ENCODE assay signal across 8 cellular contexts in the genomic region with DNA sequence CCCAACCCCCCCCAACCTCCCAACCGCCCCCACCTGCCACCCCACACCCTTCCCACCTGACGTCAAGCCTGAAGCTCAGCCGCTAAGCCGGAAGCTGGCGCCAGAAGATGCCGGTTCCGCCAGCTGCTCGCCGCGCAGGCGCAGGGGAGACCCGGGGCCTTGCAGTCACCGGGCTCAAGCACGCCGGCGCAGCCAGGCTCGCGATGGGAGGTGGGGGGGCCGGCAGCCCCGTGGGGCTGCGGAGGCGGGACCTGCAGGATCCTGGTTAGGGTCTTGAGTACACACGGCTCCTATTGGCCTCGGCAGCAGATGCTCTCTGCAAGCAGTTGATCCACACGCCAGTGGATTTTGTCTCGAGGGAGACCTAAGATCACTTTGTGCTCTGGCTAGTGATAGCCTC. TPM values are rescaled to one million over a fixed set of nuclear protein-coding genes. Genes with fewer than 3 reads are reported as not detected.
DNase-seq lines count a peak whose midpoint lies in the region; ATAC-seq and TF ChIP-seq lines count a peak whose summit lies in the region.

A gene (minus strand): TSS at position 109 of the 400 bp plus-strand sequence. CDS start 4,268 bp downstream, outside the sequence.

- TF ChIP-seq CTCF in GM06990 (IDR thresholded peaks at IDR 0.05; ENCODE audit: insufficient read depth, low read length, poor library complexity, severe bottlenecking) (no peak), omental fat pad (IDR thresholded peaks at IDR 0.05) (no peak)

- H3K27ac Mint-ChIP-seq in activated naive CD4-positive, alpha-beta T cell treated with anti-CD3 and anti-CD28 coated beads, Interleukin-2, amount 50 U/mL, for 24 hours, result peak within 1 kb of the TSS; percentile 95

- H3K36me3 ChIP-seq in GM06990 (ENCODE audit: control insufficient read depth, insufficient read depth, low read length) (no peaks in the 10 kb centered on the region; the same call in 1 of the 2 replicates), SK-N-MC (ENCODE audit: insufficient read depth, low read length) (peaks cover 8% of the 10 kb centered on the region)

- DNase-seq in GM06990 (ENCODE audit: extremely low read depth, insufficient read length) (peak; percentile 97), NCI-H1048 (lab: John Stamatoyannopoulos, UW) (peak; percentile 86), SK-N-MC (ENCODE audit: low read depth, low spot score) (no peak), glomerular visceral epithelial cell (ENCODE audit: extremely low spot score) (peak; percentile 92), omental fat pad (ENCODE audit: low spot score) (no peak)

- H3K4me3 ChIP-seq in GM06990 (replicated peaks; ENCODE audit: low read depth, low read length), result peak within 1 kb of the TSS; percentile 79
- peak within 1 kb of the TSS; percentile 77 for H3K4me3 ChIP-seq in SK-N-MC

- peak within 1 kb of the TSS; percentile 53; the same call in 1 of the 2 replicates for H3K27ac ChIP-seq in SK-N-MC
- H3K27ac ChIP-seq in temporal lobe (ENCODE audit: low read depth, low read length), result peak within 1 kb of the TSS; percentile 56

- H3K27me3 Mint-ChIP-seq in activated naive CD4-positive, alpha-beta T cell treated with anti-CD3 and anti-CD28 coated beads, Interleukin-2, amount 50 U/mL, for 24 hours, result no peaks in the 10 kb centered on the region

- H3K9me3 Mint-ChIP-seq in activated naive CD4-positive, alpha-beta T cell treated with anti-CD3 and anti-CD28 coated beads, Interleukin-2, amount 50 U/mL, for 24 hours, result no peaks in the 10 kb centered on the region

- peak within 1 kb of the TSS; percentile 61 for H3K9ac ChIP-seq in SK-N-MC (ENCODE audit: insufficient read length)

- H3K27me3 ChIP-seq in GM06990 (replicated peaks; ENCODE audit: control insufficient read depth, insufficient read depth, low read length), result no peaks in the 10 kb centered on the region

- ATAC-seq in HG02571 (IDR thresholded peaks at IDR 0.05; ENCODE audit: unreplicated experiment) (peak; percentile 68), omental fat pad (ENCODE audit: low FRiP score) (peak; percentile 74)

- peaks cover 14% of the 10 kb centered on the region for H3K36me3 Mint-ChIP-seq in activated naive CD4-positive, alpha-beta T cell treated with anti-CD3 and anti-CD28 coated beads, Interleukin-2, amount 50 U/mL, for 24 hours

- H3K4me3 Mint-ChIP-seq in activated naive CD4-positive, alpha-beta T cell treated with anti-CD3 and anti-CD28 coated beads, Interleukin-2, amount 50 U/mL, for 24 hours, result peak within 1 kb of the TSS; percentile 94

- H3K9me3 ChIP-seq in SK-N-MC (ENCODE audit: low read depth, low read length), result no peaks in the 10 kb centered on the region

- H3K4me1 Mint-ChIP-seq in activated naive CD4-positive, alpha-beta T cell treated with anti-CD3 and anti-CD28 coated beads, Interleukin-2, amount 50 U/mL, for 24 hours, result peaks cover 38% of the 10 kb centered on the region

RNA-seq across cellular contexts. Expression of the gene that starts here (rescaled TPM):
- total RNA-seq in omental fat pad (10 to 100 TPM in 1 of 4 donors, 1 to 10 TPM in 3; 8.0 to 11.2 (median 9.2) TPM), temporal lobe (13.8 TPM)

Comparison
In these comparisons a context has a peak if more than half of its experiments do, and no peak if none do; other contexts are left out.
1. DNase-seq: peak in GM06990 (single experiment), NCI-H1048 (single experiment) and glomerular visceral epithelial cell (single experiment); none in SK-N-MC (single experiment) and omental fat pad (single experiment).